34 cellular contexts compared by ENCODE assay signal in the genomic region with DNA sequence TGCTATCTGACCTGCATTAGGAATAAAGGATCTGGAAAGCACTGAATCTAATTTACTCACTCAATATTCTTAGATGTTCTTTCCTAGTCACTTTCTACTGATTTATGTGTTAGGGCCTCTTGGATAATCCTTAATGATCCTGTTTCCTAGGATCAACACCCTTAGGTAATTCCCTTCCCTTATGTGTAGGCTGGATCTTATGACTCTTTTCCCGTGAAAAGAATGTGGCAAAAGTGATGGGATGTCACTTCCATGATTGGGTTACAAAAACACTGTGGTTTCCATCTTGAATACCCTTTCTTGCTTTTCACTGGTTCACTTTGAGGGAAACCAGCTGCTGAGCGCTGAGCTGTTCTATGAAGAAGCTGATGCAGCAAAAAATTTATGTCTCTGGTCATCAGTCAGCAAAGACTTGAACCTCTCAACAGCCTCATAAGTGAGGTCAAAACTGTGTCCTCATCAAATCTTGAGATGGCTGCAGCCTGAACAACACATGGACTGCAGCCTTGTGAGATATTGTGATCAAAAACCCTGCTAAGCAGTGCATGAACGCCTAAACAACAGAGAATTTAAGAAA.
"Had no signal": no experiment of that assay in that cellular context is flagged by ENCODE, and none has a peak within 500 bp of the region (broad histone marks: within the 10 kb centered on the region; RNA-seq: fewer than 3 reads in every experiment).

No MANE protein-coding gene starts in this region.

- H3K4me3 Mint-ChIP-seq: activated B cell treated with CpG ODN at 0.5 μM for 24 hours; activated CD4-positive, alpha-beta memory T cell treated with anti-CD3 and anti-CD28 coated beads for 36 hours; activated CD8-positive, alpha-beta memory T cell treated with anti-CD3 and anti-CD28 coated beads, Interleukin-2, amount 10 ng/mL, durations not matched to agents 7 days and 5 days; activated CD8-positive, alpha-beta T cell treated with anti-CD3 and anti-CD28 coated beads, Interleukin-2, amount 10 ng/mL, durations not matched to agents 7 days and 5 days; activated naive CD4-positive, alpha-beta T cell treated with anti-CD3 and anti-CD28 coated beads for 36 hours; activated naive CD8-positive, alpha-beta T cell treated with anti-CD3 and anti-CD28 coated beads, Interleukin-2, amount 10 ng/mL, durations not matched to agents 7 days and 5 days; activated T-helper 1 cell treated with anti-CD3 and anti-CD28 coated beads, Interleukin-12 subunit alpha, Interleukin-12 subunit beta, Interleukin-2, Interleukin-4 antibody, amounts not matched to agents 30 ng/mL and 10 ng/mL and 1 ng/mL, durations not matched to agents 14 hours and 24 hours and 36 hours; brain; T-helper 17 cell; T-helper 2 cell treated with Interferon-gamma antibody and Interleukin-4, amounts not matched to agents 5 μg/mL and 100 μg/mL, for 36 hours had no signal

- H3K27ac Mint-ChIP-seq: activated B cell treated with CpG ODN at 0.5 μM for 24 hours; activated CD4-positive, alpha-beta memory T cell treated with anti-CD3 and anti-CD28 coated beads for 36 hours; activated CD8-positive, alpha-beta memory T cell treated with anti-CD3 and anti-CD28 coated beads, Interleukin-2, amount 10 ng/mL, durations not matched to agents 7 days and 5 days; activated CD8-positive, alpha-beta T cell treated with anti-CD3 and anti-CD28 coated beads, Interleukin-2, amount 10 ng/mL, durations not matched to agents 7 days and 5 days; activated naive CD4-positive, alpha-beta T cell treated with anti-CD3 and anti-CD28 coated beads for 36 hours; activated naive CD8-positive, alpha-beta T cell treated with anti-CD3 and anti-CD28 coated beads, Interleukin-2, amount 10 ng/mL, durations not matched to agents 7 days and 5 days; activated T-helper 1 cell treated with anti-CD3 and anti-CD28 coated beads, Interleukin-12 subunit alpha, Interleukin-12 subunit beta, Interleukin-2, Interleukin-4 antibody, amounts not matched to agents 30 ng/mL and 10 ng/mL and 1 ng/mL, durations not matched to agents 14 hours and 24 hours and 36 hours; activated T-helper 2 cell treated with anti-CD3 and anti-CD28 coated beads, Interferon-gamma antibody, Interleukin-2, Interleukin-4, amounts not matched to agents 10 μg/mL and 5 μg/mL and 100 μg/mL, durations not matched to agents 14 hours and 24 hours and 36 hours; brain; T-helper 17 cell; T-helper 2 cell treated with Interferon-gamma antibody and Interleukin-4, amounts not matched to agents 5 μg/mL and 100 μg/mL, for 36 hours had no signal

- H3K9me3 ChIP-seq: ascending aorta, breast epithelium, colonic mucosa, esophagus squamous epithelium, gastroesophageal sphincter had no signal

- H3K27ac ChIP-seq: ascending aorta, breast epithelium, cardiac muscle cell, colonic mucosa, epithelial cell of prostate, esophagus squamous epithelium, gastroesophageal sphincter, WERI-Rb-1 had no signal

- DNase-seq: activated B cell treated with CpG ODN at 0.5 μM for 24 hours; activated CD4-positive, alpha-beta memory T cell treated with anti-CD3 and anti-CD28 coated beads for 36 hours; activated CD4-positive, alpha-beta T cell treated with anti-CD3 and anti-CD28 coated beads for 48 hours; activated CD8-positive, alpha-beta memory T cell treated with anti-CD3 and anti-CD28 coated beads, Interleukin-2, amount 10 ng/mL, durations not matched to agents 7 days and 5 days; activated CD8-positive, alpha-beta memory T cell treated with anti-CD3 and anti-CD28 coated beads, Interleukin-2, amount 50 U/mL, for 4 hours; activated CD8-positive, alpha-beta T cell treated with anti-CD3 and anti-CD28 coated beads, Interleukin-2, amount 10 ng/mL, durations not matched to agents 7 days and 5 days; activated effector memory CD4-positive, alpha-beta T cell treated with anti-CD3 and anti-CD28 coated beads, Interleukin-2, amount 50 U/mL, for 16 hours; activated naive CD4-positive, alpha-beta T cell treated with anti-CD3 and anti-CD28 coated beads for 36 hours; activated naive CD8-positive, alpha-beta T cell treated with anti-CD3 and anti-CD28 coated beads, Interleukin-2, amount 10 ng/mL, durations not matched to agents 7 days and 5 days; activated T-cell treated with anti-CD3 and anti-CD28 coated beads, Interleukin-2, amount 50 U/mL, for 1 hour; activated T-cell treated with anti-CD3 and anti-CD28 coated beads, Interleukin-2, amount 50 U/mL, for 48 hours; central memory CD4-positive, alpha-beta T cell; cerebellar nuclear complex; colonic mucosa; effector CD8-positive, alpha-beta T cell; esophagus squamous epithelium; foreskin melanocyte; T-helper 1 cell; T-helper 17 cell; T1000; WERI-Rb-1 had no signal

- H3K4me1 ChIP-seq: ascending aorta, breast epithelium, colonic mucosa, esophagus squamous epithelium, gastroesophageal sphincter had no signal

- ATAC-seq: activated CD4-positive, CD25-positive, alpha-beta regulatory T cell treated with anti-CD3 and anti-CD28 coated beads, Interleukin-2, amount 50 U/mL, for 24 hours; activated CD8-positive, alpha-beta memory T cell treated with anti-CD3 and anti-CD28 coated beads, Interleukin-2, amount 10 ng/mL, durations not matched to agents 7 days and 5 days; activated CD8-positive, alpha-beta T cell treated with anti-CD3 and anti-CD28 coated beads, Interleukin-2, amount 10 ng/mL, durations not matched to agents 7 days and 5 days; activated naive CD4-positive, alpha-beta T cell treated with anti-CD3 and anti-CD28 coated beads, Interleukin-2, amount 50 U/mL, for 72 hours; gastroesophageal sphincter; T-helper 17 cell had no signal

- H3K4me3 ChIP-seq: ascending aorta, breast epithelium, cardiac muscle cell, colonic mucosa, esophagus squamous epithelium, gastroesophageal sphincter had no signal

- H3K9me3 Mint-ChIP-seq: activated naive CD4-positive, alpha-beta T cell treated with anti-CD3 and anti-CD28 coated beads for 36 hours; brain had no signal

- FAIRE-seq: endometrium, endothelial cell of umbilical vein had no signal

- H3K36me3 Mint-ChIP-seq: activated CD4-positive, alpha-beta memory T cell treated with anti-CD3 and anti-CD28 coated beads for 36 hours; activated CD8-positive, alpha-beta memory T cell treated with anti-CD3 and anti-CD28 coated beads, Interleukin-2, amount 10 ng/mL, durations not matched to agents 7 days and 5 days; activated naive CD8-positive, alpha-beta T cell treated with anti-CD3 and anti-CD28 coated beads, Interleukin-2, amount 10 ng/mL, durations not matched to agents 7 days and 5 days; brain had no signal

- H3K4me1 Mint-ChIP-seq: activated B cell treated with CpG ODN at 0.5 μM for 24 hours; activated CD8-positive, alpha-beta memory T cell treated with anti-CD3 and anti-CD28 coated beads, Interleukin-2, amount 10 ng/mL, durations not matched to agents 7 days and 5 days; activated naive CD8-positive, alpha-beta T cell treated with anti-CD3 and anti-CD28 coated beads, Interleukin-2, amount 10 ng/mL, durations not matched to agents 7 days and 5 days; T-helper 17 cell had no signal

- H3K36me3 ChIP-seq: ascending aorta, cardiac muscle cell, colonic mucosa, esophagus squamous epithelium, gastroesophageal sphincter, WERI-Rb-1 had no signal

- H3K27me3 Mint-ChIP-seq: activated B cell treated with CpG ODN at 0.5 μM for 24 hours; activated CD4-positive, alpha-beta memory T cell treated with anti-CD3 and anti-CD28 coated beads for 36 hours; activated CD8-positive, alpha-beta memory T cell treated with anti-CD3 and anti-CD28 coated beads, Interleukin-2, amount 10 ng/mL, durations not matched to agents 7 days and 5 days; activated naive CD8-positive, alpha-beta T cell treated with anti-CD3 and anti-CD28 coated beads, Interleukin-2, amount 10 ng/mL, durations not matched to agents 7 days and 5 days; T-helper 17 cell had no signal

- H3K27me3 ChIP-seq: ascending aorta, breast epithelium, cardiac muscle cell, colonic mucosa, esophagus squamous epithelium, gastroesophageal sphincter had no signal
